In genomic region chr12:88737838-88738472, GRCh38 we compare ENCODE assay signal across 26 cellular contexts.
"Had no signal": no experiment of that assay in that cellular context is flagged by ENCODE, and none has a peak within 500 bp of the region (broad histone marks: within the 10 kb centered on the region; RNA-seq: fewer than 3 reads in every experiment).

No MANE protein-coding gene starts in this region.

- FAIRE-seq: endothelial cell of umbilical vein, frontal cortex, keratinocyte, TTC549 had no signal

- DNase-seq: activated CD4-positive, alpha-beta T cell treated with anti-CD3 and anti-CD28 coated beads for 1 hour; activated CD4-positive, alpha-beta T cell treated with anti-CD3 and anti-CD28 coated beads, Interleukin-2, amount 50 U/mL, for 1 hour; activated gamma-delta T cell treated with Interleukin-2 at 50 U/mL for 16 hours; activated T-cell treated with anti-CD3 and anti-CD28 coated beads, Interleukin-2, amount 50 U/mL, for 1 hour; aorta; central memory CD4-positive, alpha-beta T cell; dermis blood vessel endothelial cell; effector memory CD4-positive, alpha-beta T cell; hypothalamus; left ventricle myocardium inferior; occipital lobe; posterior cingulate gyrus; stimulated activated CD4-positive, alpha-beta T cell treated with anti-CD3 and anti-CD28 coated beads, Interleukin-15, amount 100 ng/mL, for 24 hours; T-helper 1 cell; transverse colon had no signal

- H3K27me3 ChIP-seq: esophagus muscularis mucosa, transverse colon, vagina had no signal

- H3K36me3 Mint-ChIP-seq: activated naive CD4-positive, alpha-beta T cell treated with anti-CD3 and anti-CD28 coated beads, Interleukin-2, amount 50 U/mL, for 24 hours; memory B cell; stimulated activated memory B cell treated with anti-CD40 and anti-IgM and Interleukin-4, amounts not matched to agents 10 μg/mL and 1 μg/mL and 100 μg/mL, for 72 hours had no signal

- H3K27me3 Mint-ChIP-seq: activated naive CD4-positive, alpha-beta T cell treated with anti-CD3 and anti-CD28 coated beads, Interleukin-2, amount 50 U/mL, for 24 hours; memory B cell; stimulated activated memory B cell treated with anti-CD40 and anti-IgM and Interleukin-4, amounts not matched to agents 10 μg/mL and 1 μg/mL and 100 μg/mL, for 72 hours had no signal

- H3K9me3 ChIP-seq: esophagus muscularis mucosa, left ventricle myocardium inferior, transverse colon, vagina had no signal

- H3K4me3 ChIP-seq: esophagus muscularis mucosa, left ventricle myocardium inferior, smooth muscle cell, transverse colon, vagina had no signal

- H3K4me3 Mint-ChIP-seq: activated naive CD4-positive, alpha-beta T cell treated with anti-CD3 and anti-CD28 coated beads, Interleukin-2, amount 50 U/mL, for 24 hours; memory B cell; stimulated activated memory B cell treated with anti-CD40 and anti-IgM and Interleukin-4, amounts not matched to agents 10 μg/mL and 1 μg/mL and 100 μg/mL, for 72 hours had no signal

- H3K36me3 ChIP-seq: esophagus muscularis mucosa, left ventricle myocardium inferior, transverse colon, vagina had no signal

- H3K27ac Mint-ChIP-seq: activated naive CD4-positive, alpha-beta T cell treated with anti-CD3 and anti-CD28 coated beads, Interleukin-2, amount 50 U/mL, for 24 hours; memory B cell; stimulated activated memory B cell treated with anti-CD40 and anti-IgM and Interleukin-4, amounts not matched to agents 10 μg/mL and 1 μg/mL and 100 μg/mL, for 72 hours had no signal

- H3K9me3 Mint-ChIP-seq: activated naive CD4-positive, alpha-beta T cell treated with anti-CD3 and anti-CD28 coated beads, Interleukin-2, amount 50 U/mL, for 24 hours; memory B cell; stimulated activated memory B cell treated with anti-CD40 and anti-IgM and Interleukin-4, amounts not matched to agents 10 μg/mL and 1 μg/mL and 100 μg/mL, for 72 hours had no signal

- ATAC-seq: sciatic nerve; stimulated activated memory B cell treated with anti-CD40 and anti-IgM and Interleukin-4, amounts not matched to agents 10 μg/mL and 1 μg/mL and 100 μg/mL, for 72 hours had no signal

- H3K4me1 ChIP-seq: esophagus muscularis mucosa, left ventricle myocardium inferior, transverse colon, vagina had no signal

- H3K4me1 Mint-ChIP-seq: activated naive CD4-positive, alpha-beta T cell treated with anti-CD3 and anti-CD28 coated beads, Interleukin-2, amount 50 U/mL, for 24 hours; memory B cell; stimulated activated memory B cell treated with anti-CD40 and anti-IgM and Interleukin-4, amounts not matched to agents 10 μg/mL and 1 μg/mL and 100 μg/mL, for 72 hours had no signal

- H3K27ac ChIP-seq: esophagus muscularis mucosa, left ventricle myocardium inferior, transverse colon, vagina had no signal
